ENCODE assay signal across 1 cellular context in genomic region chr1:97108200-97108599, GRCh38.
TF ChIP-seq lines count a peak whose summit lies in the region.

No MANE protein-coding gene starts in this region.

TF ChIP-seq in IMR-90, 13 proteins besides CTCF, POLR2A, EP300 and RAD21 (continued from another document):
- TF ChIP-seq MXI1 (IDR thresholded peaks at IDR 0.05; ENCODE audit: borderline replicate concordance, low read depth, low read length) (no peak), CEBPB (IDR thresholded peaks at IDR 0.05; ENCODE audit: low read depth, low read length) (no peak)
TF ChIP-seq in IMR-90: peak in this region for 0.
